ENCODE assay signal across 1 cellular context in genomic region chr22:23891726-23892125, GRCh38.
A peak's percentile ranks its signal among the peaks of the same experiment; 100 is the strongest.
TF ChIP-seq lines count a peak whose summit lies in the region.

No MANE protein-coding gene starts in this region.

TF ChIP-seq in HepG2, 621 proteins besides CTCF, POLR2A, EP300 and RAD21:
- TF ChIP-seq ZNF18 (CRISPR knock-in tag; IDR thresholded peaks at IDR 0.05; ENCODE audit: insufficient replicate concordance) = no peak
- TF ChIP-seq ZBTB33 (CRISPR knock-in tag; IDR thresholded peaks at IDR 0.05) = 0 out of 2 replicates have a peak, but pooled peaks have one; percentile 33
TF ChIP-seq in HepG2: peak in this region for 1.
